ENCODE assay signal across 20 cellular contexts in genomic region chr5:98513378-98513777, GRCh38.
DNase-seq lines count a peak whose midpoint lies in the region; ATAC-seq and TF ChIP-seq lines count a peak whose summit lies in the region.
"Had no signal": no experiment of that assay in that cellular context is flagged by ENCODE, and none has a peak within 500 bp of the region (broad histone marks: within the 10 kb centered on the region; RNA-seq: fewer than 3 reads in every experiment).

No MANE protein-coding gene starts in this region.

- H3K27ac ChIP-seq in lower lobe of right lung = no peak overlapping the region
- H3K27ac ChIP-seq: cardiac muscle cell, foreskin keratinocyte, neutrophil, spleen had no signal

- no peaks in the 10 kb centered on the region for H3K36me3 Mint-ChIP-seq in WTC11
- H3K36me3 Mint-ChIP-seq: mesothelial cell of epicardium had no signal

- no peak overlapping the region for H3K4me3 Mint-ChIP-seq in WTC11
- H3K4me3 Mint-ChIP-seq: activated T-cell treated with anti-CD3 and anti-CD28 coated beads, Interleukin-2, amount 50 U/mL, for 24 hours; dendritic cell treated with granulocyte-macrophage colony-stimulating factor and Interleukin-4, amounts not matched to agents 40 ng/mL and 50 ng/mL, for 4 days; mesothelial cell of epicardium had no signal

- peak overlapping the region; percentile 61 for H3K4me2 ChIP-seq in skeletal muscle satellite cell (ENCODE audit: low read length)

- POLR2A ChIA-PET in WTC11 (lab: Charles Lee) = no interaction called here

- H3K9me3 ChIP-seq in skeletal muscle satellite cell (replicated peaks; ENCODE audit: low read length) = no peaks in the 10 kb centered on the region
- H3K9me3 ChIP-seq in lower lobe of right lung = no peaks in the 10 kb centered on the region
- H3K9me3 ChIP-seq: neutrophil, spleen had no signal

- H3K36me3 ChIP-seq in skeletal muscle satellite cell (ENCODE audit: insufficient read depth, low read length) (no peaks in the 10 kb centered on the region), lower lobe of right lung (no peaks in the 10 kb centered on the region)
- H3K36me3 ChIP-seq: cardiac muscle cell, neutrophil, spleen had no signal

- DNase-seq in NCI-H1436 (lab: John Stamatoyannopoulos, UW) (peak; percentile 37), NCI-H1436 treated with DMSO at 0.1 percent for 48 hours (lab: John Stamatoyannopoulos, UW) (no peak), WTC11 (ENCODE audit: low spot score) (peak; percentile 31), left kidney (ENCODE audit: low read depth, low spot score) (peak; percentile 15), lower lobe of right lung (no peak), AG08396 (ENCODE audit: low spot score) (no peak), left ventricle myocardium superior (no peak)
- DNase-seq: activated CD4-positive, CD25-positive, alpha-beta regulatory T cell treated with anti-CD3 and anti-CD28 coated beads, Interleukin-2, amount 50 U/mL, for 72 hours; activated naive CD4-positive, alpha-beta T cell; activated T-cell treated with anti-CD3 and anti-CD28 coated beads, Interleukin-2, amount 50 U/mL, for 24 hours; foreskin keratinocyte; Kasumi-1; NCI-H226; spleen; stimulated activated CD4-positive, alpha-beta T cell treated with anti-CD3 and anti-CD28 coated beads, Interleukin-4, amount 100 ng/mL, for 4 hours had no signal

- ATAC-seq in WTC11 (peak; percentile 87), lower lobe of right lung (no peak), left ventricle myocardium superior (no peak)
- ATAC-seq: foreskin keratinocyte had no signal

- intact Hi-C loops in lower lobe of right lung (cut with DNase I) = no loop called here
- intact Hi-C loops in left ventricle myocardium superior (cut with micrococcal nuclease) = no loop called here

- H3K4me1 Mint-ChIP-seq in WTC11 = peaks cover 48% of the 10 kb centered on the region
- H3K4me1 Mint-ChIP-seq: mesothelial cell of epicardium had no signal

- H3K27me3 Mint-ChIP-seq in WTC11 (ENCODE audit: low read depth) = no peaks in the 10 kb centered on the region; the same call in 1 of the 2 replicates
- H3K27me3 Mint-ChIP-seq: activated T-cell treated with anti-CD3 and anti-CD28 coated beads, Interleukin-2, amount 50 U/mL, for 24 hours; dendritic cell treated with granulocyte-macrophage colony-stimulating factor and Interleukin-4, amounts not matched to agents 40 ng/mL and 50 ng/mL, for 4 days had no signal

- CTCF ChIA-PET in WTC11 (lab: Charles Lee) = no interaction called here

- peak overlapping the region; percentile 88 for H3K27ac Mint-ChIP-seq in WTC11
- H3K27ac Mint-ChIP-seq: activated T-cell treated with anti-CD3 and anti-CD28 coated beads, Interleukin-2, amount 50 U/mL, for 24 hours; dendritic cell treated with granulocyte-macrophage colony-stimulating factor and Interleukin-4, amounts not matched to agents 40 ng/mL and 50 ng/mL, for 4 days; mesothelial cell of epicardium had no signal

- H3K4me1 ChIP-seq in skeletal muscle satellite cell (ENCODE audit: control insufficient read depth, insufficient read depth, low read length) (peaks cover 21% of the 10 kb centered on the region), lower lobe of right lung (peaks cover 6% of the 10 kb centered on the region)
- H3K4me1 ChIP-seq: foreskin keratinocyte, spleen had no signal

- H3K9me3 Mint-ChIP-seq in WTC11 = no peaks in the 10 kb centered on the region
- H3K9me3 Mint-ChIP-seq: activated T-cell treated with anti-CD3 and anti-CD28 coated beads, Interleukin-2, amount 50 U/mL, for 24 hours; dendritic cell treated with granulocyte-macrophage colony-stimulating factor and Interleukin-4, amounts not matched to agents 40 ng/mL and 50 ng/mL, for 4 days; mesothelial cell of epicardium had no signal

- peak overlapping the region; percentile 52 for H3K9ac ChIP-seq in skeletal muscle satellite cell (ENCODE audit: low read depth, low read length)

- H3K27me3 ChIP-seq in skeletal muscle satellite cell (ENCODE audit: control insufficient read depth, insufficient read depth, low read length) = no peaks in the 10 kb centered on the region
- H3K27me3 ChIP-seq in lower lobe of right lung (ENCODE audit: low read depth) = no peaks in the 10 kb centered on the region
- H3K27me3 ChIP-seq: cardiac muscle cell, foreskin keratinocyte, neutrophil, spleen had no signal

- no peak for TF ChIP-seq CTCF in WTC11 (IDR thresholded peaks at IDR 0.05)
- no peak for TF ChIP-seq CTCF in lower lobe of right lung (IDR thresholded peaks at IDR 0.05)

- H3K4me3 ChIP-seq in skeletal muscle satellite cell (ENCODE audit: low read length) = no peak overlapping the region
- H3K4me3 ChIP-seq in lower lobe of right lung = no peak overlapping the region
- H3K4me3 ChIP-seq: cardiac muscle cell, spleen had no signal

TF ChIP-seq in WTC11, 78 proteins besides CTCF, POLR2A, EP300 and RAD21 (continues in another document):
- no peak for TF ChIP-seq SMAD4 (CRISPR knock-in tag; IDR thresholded peaks at IDR 0.05)
- no peak for TF ChIP-seq ZNF671 (CRISPR knock-in tag; IDR thresholded peaks at IDR 0.05)
- TF ChIP-seq NR2C2 (CRISPR knock-in tag; IDR thresholded peaks at IDR 0.05) = no peak
- no peak for TF ChIP-seq ZNF281 (CRISPR knock-in tag; IDR thresholded peaks at IDR 0.05)
- no peak for TF ChIP-seq ATF3 (CRISPR knock-in tag; conservative IDR thresholded peaks at IDR 0.05)
- TF ChIP-seq CBFB (CRISPR knock-in tag; IDR thresholded peaks at IDR 0.05; ENCODE audit: low read depth) = no peak
- no peak for TF ChIP-seq ZNF219 (CRISPR knock-in tag; IDR thresholded peaks at IDR 0.05; ENCODE audit: borderline replicate concordance)
- TF ChIP-seq TCF7 (CRISPR knock-in tag; IDR thresholded peaks at IDR 0.05; ENCODE audit: low read depth) = no peak
- no peak for TF ChIP-seq ZSCAN18 (CRISPR knock-in tag; IDR thresholded peaks at IDR 0.05)
- no peak for TF ChIP-seq OVOL2 (CRISPR knock-in tag; IDR thresholded peaks at IDR 0.05; ENCODE audit: borderline replicate concordance)
- TF ChIP-seq CREB1 (CRISPR knock-in tag; IDR thresholded peaks at IDR 0.05) = no peak
- TF ChIP-seq FOXP4 (CRISPR knock-in tag; IDR thresholded peaks at IDR 0.05) = no peak
- TF ChIP-seq KAT7 (CRISPR knock-in tag; IDR thresholded peaks at IDR 0.05; ENCODE audit: borderline replicate concordance) = no peak

Comparison
In these comparisons a context has a peak if more than half of its experiments do, and no peak if none do; other contexts are left out.
1. DNase-seq: peak in NCI-H1436 (single experiment), WTC11 (single experiment) and left kidney (single experiment); none in NCI-H1436 treated with DMSO at 0.1 percent for 48 hours (single experiment), lower lobe of right lung (single experiment), AG08396 (single experiment) and left ventricle myocardium superior (single experiment).